ENCODE assay signal across 8 cellular contexts in the genomic region with DNA sequence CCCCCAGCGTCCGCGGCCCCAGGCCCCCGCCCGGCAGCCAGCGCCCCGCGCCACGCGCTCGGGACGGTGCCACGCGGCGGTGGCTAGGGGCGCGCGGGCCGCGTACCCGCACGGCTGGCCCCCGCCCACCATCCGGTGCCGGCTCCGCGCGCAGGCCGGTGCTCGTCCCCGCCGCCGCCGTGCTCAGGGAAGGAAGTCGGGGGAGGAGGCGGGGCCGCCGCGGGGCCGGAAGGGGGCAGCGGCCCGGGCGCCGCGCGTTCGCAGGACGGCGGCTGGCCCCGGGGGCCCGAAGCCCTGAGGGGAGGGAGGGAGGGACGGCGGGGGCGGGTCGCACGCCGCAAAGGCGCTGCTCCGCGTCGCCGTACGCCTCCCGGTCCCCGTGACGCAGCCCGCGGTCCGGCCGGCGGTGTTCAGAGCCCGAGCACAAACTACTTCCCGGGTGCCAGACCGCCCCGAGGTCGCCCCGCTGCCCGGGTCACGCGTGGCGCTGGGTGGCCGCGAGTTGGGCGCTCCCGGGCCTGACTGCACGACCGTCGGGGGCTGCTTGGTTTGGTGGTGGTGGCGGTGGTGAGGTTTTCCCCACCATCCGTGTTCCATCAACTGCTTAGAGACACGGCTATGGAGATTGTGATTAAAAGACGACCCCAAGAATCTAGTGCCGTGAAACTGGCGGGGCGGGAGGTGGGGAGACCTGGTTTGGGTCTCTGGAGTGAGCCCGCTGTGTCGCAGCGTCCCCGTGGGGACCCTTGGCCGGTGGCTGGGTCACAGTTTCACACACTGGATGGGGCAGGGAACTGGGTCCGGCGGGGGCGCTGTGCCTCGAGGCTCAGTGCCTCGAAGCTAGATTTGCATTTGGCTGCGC. TPM values are rescaled to one million over a fixed set of nuclear protein-coding genes. Genes with fewer than 3 reads are reported as not detected.
DNase-seq lines count a peak whose midpoint lies in the region; ATAC-seq and TF ChIP-seq lines count a peak whose summit lies in the region.

A gene (minus strand): TSS at position 205 of the 862 bp plus-strand sequence. CDS start 1,818 bp downstream, outside the sequence.

- peaks cover 10% of the 10 kb centered on the region for H3K36me3 Mint-ChIP-seq in activated naive CD8-positive, alpha-beta T cell treated with anti-CD3 and anti-CD28 coated beads, Interleukin-2, amount 10 ng/mL, durations not matched to agents 7 days and 5 days

- H3K79me2 ChIP-seq in DOHH2 (ENCODE audit: control insufficient read depth, low read length), result no peaks in the 10 kb centered on the region

- H4K20me1 ChIP-seq in DOHH2 (ENCODE audit: control insufficient read depth, insufficient read depth, low read depth, low read length), result no peaks in the 10 kb centered on the region

- H3K36me3 ChIP-seq in DOHH2 (ENCODE audit: control insufficient read depth, low read length) (no peaks in the 10 kb centered on the region; the same call in 1 of the 2 replicates), cardiac muscle cell (peaks cover 5% of the 10 kb centered on the region), upper lobe of left lung (peaks cover 0 to 31% (median 15%) of the 10 kb centered on the region in 4 donors)

- H3F3A ChIP-seq in DOHH2 (ENCODE audit: control insufficient read depth, insufficient read depth), result no peaks in the 10 kb centered on the region

- TF ChIP-seq EP300 in upper lobe of left lung (IDR thresholded peaks at IDR 0.05), result no peak

- H3K4me1 ChIP-seq in DOHH2 (ENCODE audit: control insufficient read depth, low read length) (peaks cover 29% of the 10 kb centered on the region), cardiac muscle cell (ENCODE audit: low read depth) (no peaks in the 10 kb centered on the region), upper lobe of left lung (peaks cover 9 to 15% (median 13%) of the 10 kb centered on the region in 4 donors)

- peak; percentile 74 for TF ChIP-seq CTCF in DOHH2 (IDR thresholded peaks at IDR 0.05; ENCODE audit: low read depth, low read length, poor library complexity, severe bottlenecking)
- peak; percentile 48 for TF ChIP-seq CTCF in cardiac muscle cell (IDR thresholded peaks at IDR 0.05; ENCODE audit: low read depth, low read length)
- peak in 2 of 6 experiments; percentile 16 to 28 for TF ChIP-seq CTCF in upper lobe of left lung (IDR thresholded peaks at IDR 0.05)

- ATAC-seq in GM21367 (IDR thresholded peaks at IDR 0.05; ENCODE audit: unreplicated experiment), result peak; percentile 84
- peak; percentile 78 for ATAC-seq in activated naive CD8-positive, alpha-beta T cell treated with anti-CD3 and anti-CD28 coated beads, Interleukin-2, amount 10 ng/mL, durations not matched to agents 7 days and 5 days (ENCODE audit: low read depth)
- ATAC-seq in upper lobe of left lung (ENCODE audit: low FRiP score in 2 of 2), result peak; percentile 79 to 95

- H3K4me2 ChIP-seq in DOHH2 (ENCODE audit: low read length), result peak within 1 kb of the TSS; percentile 98

- peak within 1 kb of the TSS; percentile 86 for H3K4me3 ChIP-seq in DOHH2 (ENCODE audit: low read length)
- H3K4me3 ChIP-seq in cardiac muscle cell, result peak within 1 kb of the TSS; percentile 49
- H3K4me3 ChIP-seq in upper lobe of left lung, result peak within 1 kb of the TSS; percentile 64 to 91 (median 82)

- no peaks in the 10 kb centered on the region for H3K9me3 Mint-ChIP-seq in activated naive CD8-positive, alpha-beta T cell treated with anti-CD3 and anti-CD28 coated beads, Interleukin-2, amount 10 ng/mL, durations not matched to agents 7 days and 5 days

- H3K27me3 ChIP-seq in DOHH2 (ENCODE audit: control insufficient read depth, low read length), result peaks cover 26% of the 10 kb centered on the region
- no peaks in the 10 kb centered on the region for H3K27me3 ChIP-seq in cardiac muscle cell
- no peaks in the 10 kb centered on the region for H3K27me3 ChIP-seq in upper lobe of left lung

- no peaks in the 10 kb centered on the region for H3K9me2 ChIP-seq in DOHH2 (replicated peaks; ENCODE audit: control insufficient read depth, low read length)

- H3K27ac Mint-ChIP-seq in activated naive CD8-positive, alpha-beta T cell treated with anti-CD3 and anti-CD28 coated beads, Interleukin-2, amount 10 ng/mL, durations not matched to agents 7 days and 5 days, result peak within 1 kb of the TSS; percentile 95

- peaks cover 39% of the 10 kb centered on the region for H3K4me1 Mint-ChIP-seq in activated naive CD8-positive, alpha-beta T cell treated with anti-CD3 and anti-CD28 coated beads, Interleukin-2, amount 10 ng/mL, durations not matched to agents 7 days and 5 days

- peak within 1 kb of the TSS; percentile 62 for H3K27ac ChIP-seq in DOHH2 (ENCODE audit: low read depth, low read length)
- peak within 1 kb of the TSS; percentile 80 for H3K27ac ChIP-seq in cardiac muscle cell
- peak within 1 kb of the TSS; percentile 94 to 98 (median 96) for H3K27ac ChIP-seq in upper lobe of left lung

- peak in 2 of 4 donors; percentile 70 to 78 for TF ChIP-seq POLR2A in upper lobe of left lung (IDR thresholded peaks at IDR 0.05)

- 0% methylated on average over 6 to 33 of the region's 106 CpGs for WGBS in upper lobe of left lung, 2 donors

- intact Hi-C loops in posterior cingulate gyrus (cut with DNase I), result loop anchor here (10.0 kb wide), 1 partner anchor 113 kb away; no protein-coding TSS in a partner anchor

- no peaks in the 10 kb centered on the region for H3K9me3 ChIP-seq in DOHH2 (ENCODE audit: control insufficient read depth, insufficient read depth, low read length)
- H3K9me3 ChIP-seq in cardiac muscle cell (ENCODE audit: low read depth), result no peaks in the 10 kb centered on the region
- no peaks in the 10 kb centered on the region for H3K9me3 ChIP-seq in upper lobe of left lung

- peak within 1 kb of the TSS; percentile 86 for H3K4me3 Mint-ChIP-seq in activated naive CD8-positive, alpha-beta T cell treated with anti-CD3 and anti-CD28 coated beads, Interleukin-2, amount 10 ng/mL, durations not matched to agents 7 days and 5 days

- POLR2A ChIA-PET in activated naive CD8-positive, alpha-beta T cell treated with anti-CD3 and anti-CD28 coated beads, Interleukin-2, amount 10 ng/mL, durations not matched to agents 7 days and 5 days (lab: Charles Lee), result interaction anchor here (0.8 to 1.6 kb wide), 6 partner anchors 10 to 527 kb away, joined by 3 to 4 read pairs (median 3); a partner anchor contains a TSS

- peak in 69 of 76 experiments; percentile 1 to 69 (median 49) for DNase-seq in HUDEP-2 (lab: John Stamatoyannopoulos, UW; ENCODE audit: unreplicated experiment in 76 of 76)
- DNase-seq in SW 1271 (lab: John Stamatoyannopoulos, UW), result peak; percentile 1 to 23
- DNase-seq in activated naive CD8-positive, alpha-beta T cell treated with anti-CD3 and anti-CD28 coated beads, Interleukin-2, amount 10 ng/mL, durations not matched to agents 7 days and 5 days, result peak; percentile 89
- DNase-seq in cardiac muscle cell (ENCODE audit: low read depth in 1 of 2, low spot score in 1 of 2), result peak; percentile 81 to 84
- DNase-seq in posterior cingulate gyrus, result peak; percentile 58 to 94 (median 68)
- peak; percentile 85 to 97 for DNase-seq in upper lobe of left lung

- peaks cover 3% of the 10 kb centered on the region for H3K27me3 Mint-ChIP-seq in activated naive CD8-positive, alpha-beta T cell treated with anti-CD3 and anti-CD28 coated beads, Interleukin-2, amount 10 ng/mL, durations not matched to agents 7 days and 5 days

RNA-seq across cellular contexts. Expression of the gene that starts here (rescaled TPM):
- 10 to 100 TPM; 65.1 to 69.9 TPM for total RNA-seq in activated naive CD8-positive, alpha-beta T cell treated with anti-CD3 and anti-CD28 coated beads, Interleukin-2, amount 10 ng/mL, durations not matched to agents 7 days and 5 days
- 55.4 and 67.1 TPM in 2 replicates for total RNA-seq in cardiac muscle cell
- polyA plus RNA-seq in cardiac muscle cell, result 73.6 and 86.4 TPM in 2 replicates
- total RNA-seq in upper lobe of left lung, result 10 to 100 TPM; 31.2 to 96.4 (median 70.7) TPM

Comparison
In these comparisons a context has a peak if more than half of its experiments do, and no peak if none do; other contexts are left out.
1. Peak in every context shown above with its lines: DNase-seq, ATAC-seq, H3K4me3 ChIP-seq and H3K27ac ChIP-seq.
2. DNase-seq: peak in every context shown above with its lines; median percentile 91 in upper lobe of left lung; 89 in activated naive CD8-positive, alpha-beta T cell treated with anti-CD3 and anti-CD28 coated beads, Interleukin-2, amount 10 ng/mL, durations not matched to agents 7 days and 5 days; 82 in cardiac muscle cell; 68 in posterior cingulate gyrus; 49 in HUDEP-2; 12 in SW 1271.